Comparison of ENCODE assay signal across 25 cellular contexts in the genomic region with DNA sequence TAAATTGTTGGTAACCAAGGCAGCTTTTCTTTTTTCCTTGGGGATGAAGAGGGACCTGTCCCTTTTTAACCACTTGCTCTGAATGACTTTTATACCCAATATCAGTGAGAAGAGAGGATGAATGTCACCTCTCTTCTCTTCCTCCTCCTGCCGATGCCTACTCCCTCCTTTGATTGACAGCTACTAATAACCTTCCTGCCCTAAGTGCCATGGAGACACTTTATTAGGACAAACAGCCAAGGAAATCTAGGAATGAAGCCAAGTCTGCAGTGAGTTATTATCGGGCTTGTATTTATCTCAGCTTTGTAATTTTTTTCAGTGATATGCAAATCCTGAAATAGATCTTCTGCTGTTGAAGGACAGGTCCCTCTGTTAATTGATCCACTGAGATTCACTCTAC.
DNase-seq lines count a peak whose midpoint lies in the region; ATAC-seq and TF ChIP-seq lines count a peak whose summit lies in the region.
"Had no signal": no experiment of that assay in that cellular context is flagged by ENCODE, and none has a peak within 500 bp of the region (broad histone marks: within the 10 kb centered on the region; RNA-seq: fewer than 3 reads in every experiment).

No MANE protein-coding gene starts in this region.

- no peaks in the 10 kb centered on the region for H3K9me3 ChIP-seq in gastrocnemius medialis
- H3K9me3 ChIP-seq: Peyer's patch, right lobe of liver, tibial artery had no signal

- no peaks in the 10 kb centered on the region for H3K4me1 ChIP-seq in gastrocnemius medialis
- H3K4me1 ChIP-seq: Peyer's patch, right lobe of liver, tibial artery had no signal

- H3K4me3 ChIP-seq in gastrocnemius medialis, result no peak overlapping the region
- H3K4me3 ChIP-seq: lung, Peyer's patch, right lobe of liver, tibial artery had no signal

- no peaks in the 10 kb centered on the region for H3K36me3 ChIP-seq in gastrocnemius medialis
- H3K36me3 ChIP-seq: Peyer's patch, right lobe of liver, tibial artery had no signal

- TF ChIP-seq POLR2A in gastrocnemius medialis (IDR thresholded peaks at IDR 0.05), result no peak

- ATAC-seq in gastrocnemius medialis, result no peak
- no peak for ATAC-seq in GM21576 (IDR thresholded peaks at IDR 0.05; ENCODE audit: unreplicated experiment)
- ATAC-seq: activated CD8-positive, alpha-beta T cell treated with anti-CD3 and anti-CD28 coated beads, Interleukin-2, amount 10 ng/mL, durations not matched to agents 7 days and 5 days; HCT116; right lobe of liver; T-cell had no signal

- intact Hi-C loops in gastrocnemius medialis (cut with DNase I; ENCODE audit: low total_unique reads), result no loop called here

- H3K27ac ChIP-seq in gastrocnemius medialis, result no peak overlapping the region
- H3K27ac ChIP-seq: C4-2B, Peyer's patch, right lobe of liver, tibial artery had no signal

- TF ChIP-seq CTCF in gastrocnemius medialis (IDR thresholded peaks at IDR 0.05 in 4 of 5, conservative IDR thresholded peaks at IDR 0.05 in 1 of 5), result no peak

- DNase-seq in DMS53 (lab: John Stamatoyannopoulos, UW), result peak; percentile 81
- DNase-seq in NCI-H1105 treated with DMSO at 0.1 percent for 48 hours (lab: John Stamatoyannopoulos, UW), result peak; percentile 93
- DNase-seq in NCI-H510A (lab: John Stamatoyannopoulos, UW), result peak; percentile 49
- peak; percentile 20 for DNase-seq in kidney tubule cell (ENCODE audit: low spot score)
- DNase-seq in AG08395 (ENCODE audit: low spot score), result no peak
- no peak for DNase-seq in gastrocnemius medialis
- no peak for DNase-seq in iPS-NIHi7 (ENCODE audit: extremely low spot score)
- DNase-seq: activated CD4-positive, alpha-beta T cell treated with anti-CD3 and anti-CD28 coated beads for 1 hour; activated CD8-positive, alpha-beta T cell treated with anti-CD3 and anti-CD28 coated beads, Interleukin-2, amount 10 ng/mL, durations not matched to agents 7 days and 5 days; activated effector memory CD4-positive, alpha-beta T cell treated with anti-CD3 and anti-CD28 coated beads, Interleukin-2, amount 50 U/mL, for 16 hours; activated T-cell treated with anti-CD3 and anti-CD28 coated beads for 4 hours; cerebellar nuclear complex; head of caudate nucleus; kidney glomerular epithelial cell; NCI-H2107; Peyer's patch; posterior cingulate gyrus; right lobe of liver; stimulated activated CD4-positive, alpha-beta T cell treated with anti-CD3 and anti-CD28 coated beads, Interleukin-15, amount 100 ng/mL, for 24 hours; T-cell; tibial artery had no signal

- no peaks in the 10 kb centered on the region for H3K27me3 ChIP-seq in gastrocnemius medialis
- H3K27me3 ChIP-seq: Peyer's patch, right lobe of liver, tibial artery had no signal

- in situ Hi-C loops in gastrocnemius medialis (cut with MboI; ENCODE audit: low sequenced_read_pairs in 4 of 4), result no loop called here

Comparison
In these comparisons a context has a peak if more than half of its experiments do, and no peak if none do; other contexts are left out.
1. DNase-seq: peak in DMS53 (single experiment), NCI-H1105 treated with DMSO at 0.1 percent for 48 hours (single experiment), NCI-H510A (single experiment) and kidney tubule cell (single experiment); none in AG08395 (single experiment), gastrocnemius medialis (0 of 2) and iPS-NIHi7 (single experiment).